8 cellular contexts compared by ENCODE assay signal in genomic region chr1:155208406-155208655, GRCh38. TPM values are rescaled to one million over a fixed set of nuclear protein-coding genes. Genes with fewer than 3 reads are reported as not detected.
DNase-seq lines count a peak whose midpoint lies in the region; ATAC-seq and TF ChIP-seq lines count a peak whose summit lies in the region.

No MANE protein-coding gene starts in this region.

- TF ChIP-seq CTCF in GM06990 (IDR thresholded peaks at IDR 0.05; ENCODE audit: insufficient read depth, low read length, poor library complexity, severe bottlenecking), result no peak
- no peak for TF ChIP-seq CTCF in Peyer's patch (IDR thresholded peaks at IDR 0.05)
- TF ChIP-seq CTCF in psoas muscle (IDR thresholded peaks at IDR 0.05), result no peak

- WGBS in esophagus, 2 donors, result 1% methylated on average over 11 of the region's 11 CpGs
- 0 to 1% (median 0%) methylated on average over 11 of the region's 11 CpGs for WGBS in psoas muscle, 3 donors

- H3K4me3 ChIP-seq in GM06990 (replicated peaks; ENCODE audit: low read depth, low read length), result peak overlapping the region; percentile 95
- H3K4me3 ChIP-seq in Peyer's patch, result peak overlapping the region; percentile 63 to 93 (median 83)
- H3K4me3 ChIP-seq in esophagus (ENCODE audit: low read depth in 1 of 2, low read length in 2 of 2), result peak overlapping the region; percentile 67 to 70
- peak overlapping the region; percentile 100 for H3K4me3 ChIP-seq in psoas muscle

- H3K9me3 ChIP-seq in Peyer's patch (no peaks in the 10 kb centered on the region), esophagus (ENCODE audit: control insufficient read depth in 2 of 2, insufficient read depth in 1 of 2, low read depth in 1 of 2, low read length in 1 of 2) (no peaks in the 10 kb centered on the region), psoas muscle (no peaks in the 10 kb centered on the region)

- H3K4me1 ChIP-seq in Peyer's patch, result peaks cover 5 to 29% (median 13%) of the 10 kb centered on the region in 4 donors
- no peaks in the 10 kb centered on the region for H3K4me1 ChIP-seq in esophagus (ENCODE audit: control insufficient read depth in 2 of 2, insufficient read depth in 2 of 2, low read length in 1 of 2)
- peaks cover 21% of the 10 kb centered on the region for H3K4me1 ChIP-seq in psoas muscle

- H3K27ac ChIP-seq in Peyer's patch (peak overlapping the region; percentile 95 to 99 (median 97)), esophagus (ENCODE audit: low read depth in 2 of 2, low read length in 1 of 2) (peak overlapping the region; percentile 94 to 95), psoas muscle (peak overlapping the region; percentile 99)

- H3K27me3 ChIP-seq in GM06990 (replicated peaks; ENCODE audit: control insufficient read depth, insufficient read depth, low read length) (no peaks in the 10 kb centered on the region), Peyer's patch (no peaks in the 10 kb centered on the region), esophagus (ENCODE audit: control insufficient read depth in 1 of 2, insufficient read depth in 2 of 2, low read length in 2 of 2) (no peaks in the 10 kb centered on the region), psoas muscle (ENCODE audit: insufficient read depth in 3 of 3, low read length in 2 of 3) (no peaks in the 10 kb centered on the region)

- intact Hi-C loops in psoas muscle (cut with DNase I), result no loop called here

- DNase-seq in GM06990 (ENCODE audit: extremely low read depth, insufficient read length) (no peak), Peyer's patch (no peak), psoas muscle (no peak), OCI-M1 (lab: John Stamatoyannopoulos, UW) (no peak), medulla oblongata (ENCODE audit: extremely low spot score) (no peak)

- ATAC-seq in psoas muscle (no peak), HG02623 (IDR thresholded peaks at IDR 0.05; ENCODE audit: unreplicated experiment) (no peak), GM21381 (IDR thresholded peaks at IDR 0.05; ENCODE audit: unreplicated experiment) (no peak)

- peaks cover 2% of the 10 kb centered on the region; the same call in 1 of the 2 replicates for H3K36me3 ChIP-seq in GM06990 (ENCODE audit: control insufficient read depth, insufficient read depth, low read length)
- H3K36me3 ChIP-seq in Peyer's patch, result peaks cover 0 to 3% (median 0%) of the 10 kb centered on the region in 3 donors
- peaks cover 0 to 2% of the 10 kb centered on the region in 2 donors for H3K36me3 ChIP-seq in esophagus (ENCODE audit: control insufficient read depth in 2 of 2, insufficient read depth in 2 of 2, low read length in 1 of 2)
- H3K36me3 ChIP-seq in psoas muscle (ENCODE audit: insufficient read depth in 1 of 2, low read depth in 1 of 2), result peaks cover 3 to 21% of the 10 kb centered on the region in 2 donors

- TF ChIP-seq POLR2A in Peyer's patch (IDR thresholded peaks at IDR 0.05), result no peak

RNA-seq across cellular contexts. Expression of gene MTX1, which starts 0.2 kb away (rescaled TPM):
- total RNA-seq in Peyer's patch (10 to 100 TPM; 33.2 to 45.2 (median 36.5) TPM), psoas muscle (10 to 100 TPM in 3 of 4 donors, 1 to 10 TPM in 1; 8.1 to 17.7 (median 14.0) TPM)
- polyA plus RNA-seq in esophagus (10 to 100 TPM; 43.6 to 51.4 TPM), psoas muscle (10 to 100 TPM; 25.8 to 47.1 (median 27.4) TPM)

RNA-seq across cellular contexts. Expression of gene THBS3, which starts 0.6 kb away (rescaled TPM):
- 10 to 100 TPM; 15.9 to 58.6 (median 46.5) TPM for total RNA-seq in Peyer's patch
- polyA plus RNA-seq in esophagus, result 10 to 100 TPM; 12.9 to 41.5 TPM
- total RNA-seq in psoas muscle, result 1 to 10 TPM; 3.1 to 8.1 (median 4.5) TPM
- polyA plus RNA-seq in psoas muscle, result 1 to 10 TPM; 2.8 to 3.5 (median 2.8) TPM

RNA-seq across cellular contexts. Expression of gene TRIM46, which starts 34.7 kb away (rescaled TPM):
- total RNA-seq in Peyer's patch (not detected), psoas muscle (under 1 TPM in 2 of 4 donors, not detected in 2; 0.15 to 0.16 TPM)
- polyA plus RNA-seq in esophagus (under 1 TPM; 0.19 to 0.47 TPM), psoas muscle (under 1 TPM in 2 of 3 donors, not detected in 1; 0.03 TPM)

RNA-seq across cellular contexts. Expression of gene KRTCAP2, which starts 35.2 kb away (rescaled TPM):
- 100 to 1,000 TPM; 111 to 137 (median 117) TPM for total RNA-seq in Peyer's patch
- polyA plus RNA-seq in esophagus, result 100 to 1,000 TPM; 161 to 260 TPM
- 100 to 1,000 TPM; 115 to 152 (median 118) TPM for total RNA-seq in psoas muscle
- 100 to 1,000 TPM; 137 to 171 (median 149) TPM for polyA plus RNA-seq in psoas muscle

RNA-seq across cellular contexts. Expression of gene ENTREP3, which starts 47.0 kb away (rescaled TPM):
- 10 to 100 TPM in 3 of 4 donors, 1 to 10 TPM in 1; 5.8 to 20.7 (median 15.4) TPM for total RNA-seq in Peyer's patch
- 10 to 100 TPM; 12.7 to 13.6 TPM for polyA plus RNA-seq in esophagus
- 10 to 100 TPM; 20.6 to 28.8 (median 23.8) TPM for total RNA-seq in psoas muscle
- 10 to 100 TPM; 17.6 to 61.3 (median 21.2) TPM for polyA plus RNA-seq in psoas muscle
